14 cellular contexts compared by ENCODE assay signal in the genomic region with DNA sequence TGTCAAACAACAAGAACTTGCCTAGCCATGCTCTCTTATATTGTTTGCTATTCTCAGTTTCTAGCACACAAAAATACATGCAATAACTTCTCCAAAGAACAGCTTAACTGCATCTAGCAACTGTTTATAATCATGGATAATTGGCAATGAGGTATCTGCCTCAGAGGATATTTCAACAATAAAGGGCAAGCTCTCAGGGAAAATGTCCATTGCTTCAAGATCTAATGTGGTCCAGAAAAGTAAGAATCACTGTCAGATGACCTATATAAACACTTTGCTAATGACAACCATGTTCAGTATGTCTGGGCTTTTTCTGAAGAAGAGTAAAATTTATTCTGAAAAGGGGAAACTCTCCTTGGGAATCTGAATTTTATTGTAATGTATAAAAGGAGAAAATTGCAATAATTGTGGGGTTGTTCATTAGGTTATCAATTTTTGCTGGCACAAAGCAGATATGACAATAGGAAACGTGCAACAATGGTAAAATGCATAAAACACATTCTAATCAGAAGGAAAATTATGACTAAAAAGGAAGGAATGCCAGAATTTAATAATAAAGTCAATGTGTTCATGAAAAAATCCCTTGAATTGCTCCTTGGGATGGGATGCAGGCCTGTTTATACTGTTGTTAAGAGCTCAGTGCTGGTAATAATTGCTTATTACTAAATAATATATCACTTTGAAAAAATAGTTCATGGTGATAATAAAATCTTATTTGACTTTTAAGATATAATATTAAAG.
"Had no signal": no experiment of that assay in that cellular context is flagged by ENCODE, and none has a peak within 500 bp of the region (broad histone marks: within the 10 kb centered on the region; RNA-seq: fewer than 3 reads in every experiment).

No MANE protein-coding gene starts in this region.

- H3K27me3 Mint-ChIP-seq: activated CD4-positive, alpha-beta T cell treated with anti-CD3 and anti-CD28 coated beads, Interleukin-2, amount 10 ng/mL, durations not matched to agents 7 days and 5 days; activated naive CD4-positive, alpha-beta T cell treated with anti-CD3 and anti-CD28 coated beads, Interleukin-2, amount 10 ng/mL, durations not matched to agents 7 days and 5 days; stimulated activated naive B cell treated with anti-CD40 and anti-IgM and Interleukin-4, amounts not matched to agents 10 μg/mL and 1 μg/mL and 100 μg/mL, for 72 hours had no signal

- H3K4me3 Mint-ChIP-seq: activated CD4-positive, alpha-beta T cell treated with anti-CD3 and anti-CD28 coated beads, Interleukin-2, amount 10 ng/mL, durations not matched to agents 7 days and 5 days; activated naive CD4-positive, alpha-beta T cell treated with anti-CD3 and anti-CD28 coated beads, Interleukin-2, amount 10 ng/mL, durations not matched to agents 7 days and 5 days; neural progenitor cell; stimulated activated naive B cell treated with anti-CD40 and anti-IgM and Interleukin-4, amounts not matched to agents 10 μg/mL and 1 μg/mL and 100 μg/mL, for 72 hours had no signal

- H3K4me1 Mint-ChIP-seq: activated CD4-positive, alpha-beta T cell treated with anti-CD3 and anti-CD28 coated beads, Interleukin-2, amount 10 ng/mL, durations not matched to agents 7 days and 5 days; activated naive CD4-positive, alpha-beta T cell treated with anti-CD3 and anti-CD28 coated beads, Interleukin-2, amount 10 ng/mL, durations not matched to agents 7 days and 5 days; stimulated activated naive B cell treated with anti-CD40 and anti-IgM and Interleukin-4, amounts not matched to agents 10 μg/mL and 1 μg/mL and 100 μg/mL, for 72 hours had no signal

- H3K27ac Mint-ChIP-seq: activated CD4-positive, alpha-beta T cell treated with anti-CD3 and anti-CD28 coated beads, Interleukin-2, amount 10 ng/mL, durations not matched to agents 7 days and 5 days; activated naive CD4-positive, alpha-beta T cell treated with anti-CD3 and anti-CD28 coated beads, Interleukin-2, amount 10 ng/mL, durations not matched to agents 7 days and 5 days; neural progenitor cell; stimulated activated naive B cell treated with anti-CD40 and anti-IgM and Interleukin-4, amounts not matched to agents 10 μg/mL and 1 μg/mL and 100 μg/mL, for 72 hours had no signal

- DNase-seq: activated CD4-positive, alpha-beta T cell treated with anti-CD3 and anti-CD28 coated beads, Interleukin-2, amount 10 ng/mL, durations not matched to agents 7 days and 5 days; activated CD4-positive, CD25-positive, alpha-beta regulatory T cell; activated naive CD4-positive, alpha-beta T cell treated with anti-CD3 and anti-CD28 coated beads, Interleukin-2, amount 10 ng/mL, durations not matched to agents 7 days and 5 days; activated T-cell treated with anti-CD3 and anti-CD28 coated beads for 4 hours; gastrocnemius medialis; heart right ventricle; left colon; midbrain; pancreas; stimulated activated CD4-positive, alpha-beta T cell treated with anti-CD3 and anti-CD28 coated beads, Interleukin-2, amount 100 ng/mL, for 48 hours; stimulated activated naive B cell treated with anti-CD40 and anti-IgM and Interleukin-4, amounts not matched to agents 10 μg/mL and 1 μg/mL and 100 μg/mL, for 72 hours; thyroid gland; uterus had no signal

- H3K9me3 Mint-ChIP-seq: activated CD4-positive, alpha-beta T cell treated with anti-CD3 and anti-CD28 coated beads, Interleukin-2, amount 10 ng/mL, durations not matched to agents 7 days and 5 days had no signal

- ATAC-seq: gastrocnemius medialis; heart right ventricle; left colon; pancreas; stimulated activated naive B cell treated with anti-CD40 and anti-IgM and Interleukin-4, amounts not matched to agents 10 μg/mL and 1 μg/mL and 100 μg/mL, for 72 hours had no signal
